Comparison of ENCODE assay signal across 1 cellular context in genomic region chr6:166032366-166033171, GRCh38.
TF ChIP-seq lines count a peak whose summit lies in the region.

No MANE protein-coding gene starts in this region.

TF ChIP-seq in HEK293, 187 proteins besides CTCF, POLR2A, EP300 and RAD21 (continued from another document):
- TF ChIP-seq TSHZ1 (tag by site-specific recombination; IDR thresholded peaks at IDR 0.05; ENCODE audit: borderline replicate concordance), result no peak
- TF ChIP-seq PRDM10 (tag by site-specific recombination; IDR thresholded peaks at IDR 0.05), result 0 out of 2 replicates have a peak, but pooled peaks have one; percentile 24
- no peak for TF ChIP-seq REST (tag by site-specific recombination; IDR thresholded peaks at IDR 0.05)
- no peak for TF ChIP-seq ZNF48 (tag by site-specific recombination; IDR thresholded peaks at IDR 0.05)
- TF ChIP-seq SETDB1 (IDR thresholded peaks at IDR 0.05; ENCODE audit: insufficient read length, low read length), result peak; percentile 90
- no peak for TF ChIP-seq ZSCAN5A (tag by site-specific recombination; IDR thresholded peaks at IDR 0.05)
- peak; percentile 96 for TF ChIP-seq TRIM28 (IDR thresholded peaks at IDR 0.05; ENCODE audit: borderline replicate concordance, low read length)
- peak; percentile 73; the same call in 1 of the 2 replicates for TF ChIP-seq ZBTB17 (tag by site-specific recombination; IDR thresholded peaks at IDR 0.05)
- no peak for TF ChIP-seq ZBTB21 (tag by site-specific recombination; IDR thresholded peaks at IDR 0.05)
